Comparison of ENCODE assay signal across 22 cellular contexts in genomic region chr12:22615963-22616501, GRCh38.
"Had no signal": no experiment of that assay in that cellular context is flagged by ENCODE, and none has a peak within 500 bp of the region (broad histone marks: within the 10 kb centered on the region; RNA-seq: fewer than 3 reads in every experiment).

No MANE protein-coding gene starts in this region.

- H3K36me3 ChIP-seq: lower lobe of right lung, pancreas, suprapubic skin, transverse colon, vagina had no signal

- H3K4me1 ChIP-seq: lower lobe of right lung, pancreas, suprapubic skin, transverse colon, vagina had no signal

- H3K27ac ChIP-seq: dorsolateral prefrontal cortex, lower lobe of right lung, pancreas, suprapubic skin, transverse colon, vagina had no signal

- DNase-seq: dorsolateral prefrontal cortex; effector CD4-positive, alpha-beta T cell; hypothalamus; immature natural killer cell; islet precursor cell; kidney glomerular epithelial cell; left ventricle myocardium superior; lower lobe of right lung; natural killer cell; occipital lobe; pancreas; stimulated activated CD4-positive, alpha-beta T cell treated with anti-CD3 and anti-CD28 coated beads, Interleukin-12 subunit alpha, Interleukin-12 subunit beta, amount 100 ng/mL, for 4 hours; stimulated activated CD4-positive, alpha-beta T cell treated with anti-CD3 and anti-CD28 coated beads, Interleukin-1b, Interleukin-23, amount 100 ng/mL, for 48 hours; stimulated activated CD4-positive, alpha-beta T cell treated with anti-CD3 and anti-CD28 coated beads, Interleukin-4, amount 100 ng/mL, for 1 hour; stimulated activated CD8-positive, alpha-beta memory T cell treated with anti-CD3 and anti-CD28 coated beads, Interleukin-4, amount 100 ng/mL, for 48 hours; stimulated activated naive CD4-positive, alpha-beta T cell; stimulated activated naive CD8-positive, alpha-beta T cell treated with anti-CD3 and anti-CD28 coated beads, Interleukin-15, amount 100 ng/mL, for 72 hours; transverse colon had no signal

- H3K4me3 ChIP-seq: dorsolateral prefrontal cortex, lower lobe of right lung, pancreas, smooth muscle cell, suprapubic skin, transverse colon, vagina had no signal

- ATAC-seq: left ventricle myocardium superior; lower lobe of right lung; natural killer cell; pancreas; sciatic nerve; stimulated activated naive CD8-positive, alpha-beta T cell treated with anti-CD3 and anti-CD28 coated beads, Interleukin-15, amount 100 ng/mL, for 72 hours had no signal

- H3K9me3 ChIP-seq: lower lobe of right lung, pancreas, vagina had no signal
